ENCODE assay signal across 1 cellular context in the genomic region with DNA sequence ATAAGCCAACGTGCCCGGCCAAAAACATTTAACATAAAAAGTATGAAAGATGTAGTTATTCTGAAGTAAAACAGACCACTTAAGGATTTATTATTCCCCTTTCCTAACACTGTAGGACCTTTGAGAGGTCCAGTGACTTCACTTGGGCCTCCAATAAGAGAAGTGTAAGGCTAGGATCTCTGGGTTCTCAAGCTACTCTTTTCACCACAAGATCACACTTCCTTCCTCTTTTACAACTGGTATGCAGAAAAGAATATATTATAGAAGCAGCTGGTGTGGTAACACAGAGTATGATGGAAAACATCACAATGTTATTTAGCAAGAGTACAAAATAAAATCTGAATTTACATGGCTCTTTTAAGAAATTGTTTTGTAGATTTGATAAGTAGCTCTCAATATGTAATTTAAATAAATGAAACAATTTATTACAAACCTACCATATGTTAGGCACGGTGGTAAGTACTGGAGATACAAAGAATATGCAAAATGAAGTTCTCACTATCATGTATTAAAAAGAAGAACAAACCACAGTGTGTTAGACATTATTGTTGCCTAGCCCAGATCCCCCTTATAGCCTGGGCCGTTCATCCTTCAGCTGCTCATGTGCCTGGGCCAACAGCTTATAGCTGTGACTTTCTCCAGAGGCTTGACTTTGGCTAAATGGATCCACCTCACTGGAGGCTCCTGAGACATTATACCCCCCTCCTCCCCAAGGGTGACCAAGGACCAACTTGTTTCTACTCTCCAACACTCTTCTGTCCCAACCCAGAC.
TF ChIP-seq lines count a peak whose summit lies in the region.

No MANE protein-coding gene starts in this region.

TF ChIP-seq in K562, 482 proteins besides CTCF, POLR2A, EP300 and RAD21:
- TF ChIP-seq MTF1 (CRISPR knock-in tag; IDR thresholded peaks at IDR 0.05; ENCODE audit: borderline replicate concordance) (no peak), NELFE (IDR thresholded peaks at IDR 0.05; ENCODE audit: insufficient read depth, insufficient read length) (no peak), FUS (optimal IDR thresholded peaks at IDR 0.05; ENCODE audit: low read depth, low read length) (no peak), SIRT6 (IDR thresholded peaks at IDR 0.05; ENCODE audit: low read depth, low read length) (no peak), NFRKB (IDR thresholded peaks at IDR 0.05; ENCODE audit: low read depth) (no peak), ZNF584 (CRISPR knock-in tag; IDR thresholded peaks at IDR 0.05; ENCODE audit: low read depth) (no peak), XRCC3 (IDR thresholded peaks at IDR 0.05) (no peak), ZNF24 (IDR thresholded peaks at IDR 0.05) (no peak), SP2 (IDR thresholded peaks at IDR 0.05; ENCODE audit: extremely low read depth, low read depth, low read length, poor library complexity, severe bottlenecking) (no peak)
- TF ChIP-seq, protein P1, sequence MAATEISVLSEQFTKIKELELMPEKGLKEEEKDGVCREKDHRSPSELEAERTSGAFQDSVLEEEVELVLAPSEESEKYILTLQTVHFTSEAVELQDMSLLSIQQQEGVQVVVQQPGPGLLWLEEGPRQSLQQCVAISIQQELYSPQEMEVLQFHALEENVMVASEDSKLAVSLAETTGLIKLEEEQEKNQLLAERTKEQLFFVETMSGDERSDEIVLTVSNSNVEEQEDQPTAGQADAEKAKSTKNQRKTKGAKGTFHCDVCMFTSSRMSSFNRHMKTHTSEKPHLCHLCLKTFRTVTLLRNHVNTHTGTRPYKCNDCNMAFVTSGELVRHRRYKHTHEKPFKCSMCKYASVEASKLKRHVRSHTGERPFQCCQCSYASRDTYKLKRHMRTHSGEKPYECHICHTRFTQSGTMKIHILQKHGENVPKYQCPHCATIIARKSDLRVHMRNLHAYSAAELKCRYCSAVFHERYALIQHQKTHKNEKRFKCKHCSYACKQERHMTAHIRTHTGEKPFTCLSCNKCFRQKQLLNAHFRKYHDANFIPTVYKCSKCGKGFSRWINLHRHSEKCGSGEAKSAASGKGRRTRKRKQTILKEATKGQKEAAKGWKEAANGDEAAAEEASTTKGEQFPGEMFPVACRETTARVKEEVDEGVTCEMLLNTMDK (IDR thresholded peaks at IDR 0.05; ENCODE audit: borderline replicate concordance, insufficient read depth, low read depth, low read length, poor library complexity, severe bottlenecking), result no peak
- TF ChIP-seq, protein P2, sequence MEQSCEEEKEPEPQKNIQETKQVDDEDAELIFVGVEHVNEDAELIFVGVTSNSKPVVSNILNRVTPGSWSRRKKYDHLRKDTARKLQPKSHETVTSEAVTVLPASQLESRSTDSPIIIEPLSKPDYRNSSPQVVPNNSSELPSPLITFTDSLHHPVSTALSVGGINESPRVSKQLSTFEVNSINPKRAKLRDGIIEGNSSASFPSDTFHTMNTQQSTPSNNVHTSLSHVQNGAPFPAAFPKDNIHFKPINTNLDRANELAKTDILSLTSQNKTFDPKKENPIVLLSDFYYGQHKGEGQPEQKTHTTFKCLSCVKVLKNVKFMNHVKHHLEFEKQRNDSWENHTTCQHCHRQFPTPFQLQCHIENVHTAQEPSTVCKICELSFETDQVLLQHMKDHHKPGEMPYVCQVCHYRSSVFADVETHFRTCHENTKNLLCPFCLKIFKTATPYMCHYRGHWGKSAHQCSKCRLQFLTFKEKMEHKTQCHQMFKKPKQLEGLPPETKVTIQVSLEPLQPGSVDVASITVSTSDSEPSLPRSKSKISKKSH (CRISPR knock-in tag; IDR thresholded peaks at IDR 0.05), result no peak
